ENCODE assay signal across 1 cellular context in the genomic region with DNA sequence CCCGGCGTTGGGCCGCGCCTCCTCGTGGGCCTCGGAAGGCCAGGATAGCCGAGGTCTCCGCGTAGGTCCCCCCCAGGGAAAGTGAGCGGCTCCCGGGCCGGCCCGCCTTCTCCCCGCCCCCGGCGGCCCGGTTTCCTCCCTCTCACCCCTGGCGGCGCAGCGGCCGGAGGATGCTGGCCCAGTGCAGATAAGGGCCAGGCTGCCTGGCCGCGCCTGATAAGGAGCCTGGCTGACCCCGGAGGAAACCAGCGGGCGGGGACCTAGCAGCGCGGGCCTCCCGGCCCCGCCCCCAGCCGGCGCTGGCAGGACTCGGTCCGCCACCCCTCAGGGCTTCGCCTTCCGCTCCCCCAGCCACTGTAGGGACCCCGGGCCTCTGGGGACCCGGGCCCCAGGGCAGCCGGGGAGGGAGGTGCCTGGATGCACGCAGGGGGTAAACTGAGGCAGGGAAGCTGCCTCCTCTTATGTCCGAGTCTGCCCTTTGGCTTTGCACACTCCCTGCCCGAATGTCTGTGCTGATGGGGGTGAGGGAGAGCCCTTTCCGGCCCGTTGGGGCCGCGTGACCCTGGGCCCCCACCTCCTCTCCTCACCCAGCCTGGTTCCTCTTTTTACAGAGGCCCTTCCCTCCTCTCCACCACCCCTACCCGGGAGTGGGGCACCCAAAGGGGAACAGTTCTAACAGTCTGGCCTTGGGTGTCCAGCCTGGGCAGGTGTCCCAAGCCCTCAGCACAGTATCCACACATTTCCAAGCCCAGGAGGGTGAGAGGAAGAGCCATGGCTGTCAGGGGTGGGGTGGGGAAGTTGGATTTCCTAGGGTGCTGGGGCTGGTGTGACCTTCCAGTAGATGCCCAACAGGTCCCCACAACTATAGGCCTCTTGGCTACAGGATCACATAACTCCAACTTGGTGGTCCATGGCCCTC.
TF ChIP-seq lines count a peak whose summit lies in the region.

A gene (minus strand): TSS at position 193 of the 919 bp plus-strand sequence. CDS start 1,687 bp downstream, outside the sequence.

TF ChIP-seq in K562, 482 proteins besides CTCF, POLR2A, EP300 and RAD21 (continued from another document):
- TF ChIP-seq BHLHE40 (IDR thresholded peaks at IDR 0.05; ENCODE audit: low read length): peak; percentile 82
- TF ChIP-seq, protein P1, sequence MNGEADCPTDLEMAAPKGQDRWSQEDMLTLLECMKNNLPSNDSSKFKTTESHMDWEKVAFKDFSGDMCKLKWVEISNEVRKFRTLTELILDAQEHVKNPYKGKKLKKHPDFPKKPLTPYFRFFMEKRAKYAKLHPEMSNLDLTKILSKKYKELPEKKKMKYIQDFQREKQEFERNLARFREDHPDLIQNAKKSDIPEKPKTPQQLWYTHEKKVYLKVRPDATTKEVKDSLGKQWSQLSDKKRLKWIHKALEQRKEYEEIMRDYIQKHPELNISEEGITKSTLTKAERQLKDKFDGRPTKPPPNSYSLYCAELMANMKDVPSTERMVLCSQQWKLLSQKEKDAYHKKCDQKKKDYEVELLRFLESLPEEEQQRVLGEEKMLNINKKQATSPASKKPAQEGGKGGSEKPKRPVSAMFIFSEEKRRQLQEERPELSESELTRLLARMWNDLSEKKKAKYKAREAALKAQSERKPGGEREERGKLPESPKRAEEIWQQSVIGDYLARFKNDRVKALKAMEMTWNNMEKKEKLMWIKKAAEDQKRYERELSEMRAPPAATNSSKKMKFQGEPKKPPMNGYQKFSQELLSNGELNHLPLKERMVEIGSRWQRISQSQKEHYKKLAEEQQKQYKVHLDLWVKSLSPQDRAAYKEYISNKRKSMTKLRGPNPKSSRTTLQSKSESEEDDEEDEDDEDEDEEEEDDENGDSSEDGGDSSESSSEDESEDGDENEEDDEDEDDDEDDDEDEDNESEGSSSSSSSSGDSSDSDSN (IDR thresholded peaks at IDR 0.05; ENCODE audit: borderline replicate concordance in 1 of 2, low read depth in 2 of 2, low read length in 2 of 2): peak; percentile 87 to 98; a peak in 3 of 4 replicates
- no peak for TF ChIP-seq KLF10 (CRISPR knock-in tag; IDR thresholded peaks at IDR 0.05)
- TF ChIP-seq HNRNPK (IDR thresholded peaks at IDR 0.05; ENCODE audit: low read depth, low read length, poor library complexity, severe bottlenecking): peak; percentile 45
- TF ChIP-seq ZNF436 (CRISPR knock-in tag; IDR thresholded peaks at IDR 0.05): peak; percentile 44; the same call in 1 of the 2 replicates
- peak; percentile 62 for TF ChIP-seq ZNF41 (CRISPR knock-in tag; conservative IDR thresholded peaks at IDR 0.05)
- TF ChIP-seq ZNF23 (CRISPR knock-in tag; IDR thresholded peaks at IDR 0.05): no peak
- no peak for TF ChIP-seq ZNF57 (CRISPR knock-in tag; IDR thresholded peaks at IDR 0.05)
- TF ChIP-seq, protein P2, sequence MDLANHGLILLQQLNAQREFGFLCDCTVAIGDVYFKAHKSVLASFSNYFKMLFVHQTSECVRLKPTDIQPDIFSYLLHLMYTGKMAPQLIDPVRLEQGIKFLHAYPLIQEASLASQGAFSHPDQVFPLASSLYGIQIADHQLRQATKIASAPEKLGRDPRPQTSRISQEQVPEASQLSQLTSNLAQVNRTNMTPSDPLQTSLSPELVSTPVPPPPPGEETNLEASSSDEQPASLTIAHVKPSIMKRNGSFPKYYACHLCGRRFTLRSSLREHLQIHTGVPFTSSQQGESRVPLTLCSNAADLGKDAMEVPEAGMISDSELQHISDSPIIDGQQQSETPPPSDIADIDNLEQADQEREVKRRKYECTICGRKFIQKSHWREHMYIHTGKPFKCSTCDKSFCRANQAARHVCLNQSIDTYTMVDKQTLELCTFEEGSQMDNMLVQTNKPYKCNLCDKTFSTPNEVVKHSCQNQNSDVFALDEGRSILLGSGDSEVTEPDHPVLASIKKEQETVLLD (IDR thresholded peaks at IDR 0.05): peak; percentile 74; the same call in 1 of the 2 replicates
- TF ChIP-seq, protein P3, sequence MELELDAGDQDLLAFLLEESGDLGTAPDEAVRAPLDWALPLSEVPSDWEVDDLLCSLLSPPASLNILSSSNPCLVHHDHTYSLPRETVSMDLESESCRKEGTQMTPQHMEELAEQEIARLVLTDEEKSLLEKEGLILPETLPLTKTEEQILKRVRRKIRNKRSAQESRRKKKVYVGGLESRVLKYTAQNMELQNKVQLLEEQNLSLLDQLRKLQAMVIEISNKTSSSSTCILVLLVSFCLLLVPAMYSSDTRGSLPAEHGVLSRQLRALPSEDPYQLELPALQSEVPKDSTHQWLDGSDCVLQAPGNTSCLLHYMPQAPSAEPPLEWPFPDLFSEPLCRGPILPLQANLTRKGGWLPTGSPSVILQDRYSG (tag; conservative IDR thresholded peaks at IDR 0.05; ENCODE audit: low read depth): peak; percentile 83
- no peak for TF ChIP-seq RFX7 (CRISPR knock-in tag; IDR thresholded peaks at IDR 0.05)
- TF ChIP-seq POLR3G (IDR thresholded peaks at IDR 0.05; ENCODE audit: extremely low read depth, insufficient read length, insufficient replicate concordance): no peak
- TF ChIP-seq NUFIP1 (IDR thresholded peaks at IDR 0.05; ENCODE audit: partially characterized antibody): no peak
- TF ChIP-seq PHF20 (IDR thresholded peaks at IDR 0.05; ENCODE audit: partially characterized antibody): peak; percentile 42
- TF ChIP-seq, protein P4, sequence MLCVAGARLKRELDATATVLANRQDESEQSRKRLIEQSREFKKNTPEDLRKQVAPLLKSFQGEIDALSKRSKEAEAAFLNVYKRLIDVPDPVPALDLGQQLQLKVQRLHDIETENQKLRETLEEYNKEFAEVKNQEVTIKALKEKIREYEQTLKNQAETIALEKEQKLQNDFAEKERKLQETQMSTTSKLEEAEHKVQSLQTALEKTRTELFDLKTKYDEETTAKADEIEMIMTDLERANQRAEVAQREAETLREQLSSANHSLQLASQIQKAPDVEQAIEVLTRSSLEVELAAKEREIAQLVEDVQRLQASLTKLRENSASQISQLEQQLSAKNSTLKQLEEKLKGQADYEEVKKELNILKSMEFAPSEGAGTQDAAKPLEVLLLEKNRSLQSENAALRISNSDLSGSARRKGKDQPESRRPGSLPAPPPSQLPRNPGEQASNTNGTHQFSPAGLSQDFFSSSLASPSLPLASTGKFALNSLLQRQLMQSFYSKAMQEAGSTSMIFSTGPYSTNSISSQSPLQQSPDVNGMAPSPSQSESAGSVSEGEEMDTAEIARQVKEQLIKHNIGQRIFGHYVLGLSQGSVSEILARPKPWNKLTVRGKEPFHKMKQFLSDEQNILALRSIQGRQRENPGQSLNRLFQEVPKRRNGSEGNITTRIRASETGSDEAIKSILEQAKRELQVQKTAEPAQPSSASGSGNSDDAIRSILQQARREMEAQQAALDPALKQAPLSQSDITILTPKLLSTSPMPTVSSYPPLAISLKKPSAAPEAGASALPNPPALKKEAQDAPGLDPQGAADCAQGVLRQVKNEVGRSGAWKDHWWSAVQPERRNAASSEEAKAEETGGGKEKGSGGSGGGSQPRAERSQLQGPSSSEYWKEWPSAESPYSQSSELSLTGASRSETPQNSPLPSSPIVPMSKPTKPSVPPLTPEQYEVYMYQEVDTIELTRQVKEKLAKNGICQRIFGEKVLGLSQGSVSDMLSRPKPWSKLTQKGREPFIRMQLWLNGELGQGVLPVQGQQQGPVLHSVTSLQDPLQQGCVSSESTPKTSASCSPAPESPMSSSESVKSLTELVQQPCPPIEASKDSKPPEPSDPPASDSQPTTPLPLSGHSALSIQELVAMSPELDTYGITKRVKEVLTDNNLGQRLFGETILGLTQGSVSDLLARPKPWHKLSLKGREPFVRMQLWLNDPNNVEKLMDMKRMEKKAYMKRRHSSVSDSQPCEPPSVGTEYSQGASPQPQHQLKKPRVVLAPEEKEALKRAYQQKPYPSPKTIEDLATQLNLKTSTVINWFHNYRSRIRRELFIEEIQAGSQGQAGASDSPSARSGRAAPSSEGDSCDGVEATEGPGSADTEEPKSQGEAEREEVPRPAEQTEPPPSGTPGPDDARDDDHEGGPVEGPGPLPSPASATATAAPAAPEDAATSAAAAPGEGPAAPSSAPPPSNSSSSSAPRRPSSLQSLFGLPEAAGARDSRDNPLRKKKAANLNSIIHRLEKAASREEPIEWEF (CRISPR knock-in tag; IDR thresholded peaks at IDR 0.05): peak; percentile 27; the same call in 1 of the 2 replicates
- no peak for TF ChIP-seq ZNF124 (CRISPR knock-in tag; IDR thresholded peaks at IDR 0.05)
- no peak for TF ChIP-seq CEBPB (tag; IDR thresholded peaks at IDR 0.05)
- peak; percentile 85; the same call in 1 of the 2 replicates for TF ChIP-seq HEY1 (CRISPR knock-in tag; IDR thresholded peaks at IDR 0.05; ENCODE audit: borderline replicate concordance)
- no peak for TF ChIP-seq XRCC3 (IDR thresholded peaks at IDR 0.05)
